In the genomic region with DNA sequence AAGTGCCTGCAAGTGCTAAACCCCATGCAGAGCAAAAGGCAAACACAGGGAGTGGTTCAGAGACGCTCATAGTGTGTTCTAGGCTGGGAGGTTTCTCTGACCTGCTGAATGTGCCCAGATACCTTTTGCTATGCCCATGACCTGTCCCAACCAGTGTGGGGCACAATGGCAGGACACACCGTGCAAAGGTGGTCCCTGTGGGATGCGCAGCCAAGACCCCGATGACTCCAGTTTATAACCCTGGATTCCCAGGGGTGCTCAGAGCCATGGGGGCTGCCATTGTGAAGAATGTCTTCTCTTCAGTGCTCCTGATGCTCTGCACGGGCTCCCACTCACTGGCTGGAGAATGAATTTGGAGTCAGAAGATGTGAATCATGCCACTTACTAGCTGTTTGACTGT, we compare ENCODE assay signal across 14 cellular contexts.
"Had no signal": no experiment of that assay in that cellular context is flagged by ENCODE, and none has a peak within 500 bp of the region (broad histone marks: within the 10 kb centered on the region; RNA-seq: fewer than 3 reads in every experiment).

No MANE protein-coding gene starts in this region.

- H3K27ac ChIP-seq: colonic mucosa, heart left ventricle, sigmoid colon, skin epidermis had no signal

- H3K9me3 ChIP-seq: colonic mucosa, heart left ventricle, sigmoid colon had no signal

- DNase-seq: colonic mucosa; effector CD4-positive, alpha-beta T cell; endodermal cell; erythroblast; heart left ventricle; hippocampal formation; kidney glomerular epithelial cell; naive thymus-derived CD4-positive, alpha-beta T cell; nephron progenitor cell; sigmoid colon; stimulated activated CD4-positive, alpha-beta T cell treated with anti-CD3 and anti-CD28 coated beads, Interleukin-12 subunit alpha, Interleukin-12 subunit beta, amount 100 ng/mL, for 4 hours; stimulated activated naive CD4-positive, alpha-beta T cell treated with Interleukin-2 at 50 U/mL for 16 hours; trophoblast cell had no signal

- H3K4me1 ChIP-seq: colonic mucosa had no signal

- H3K9me3 Mint-ChIP-seq: endodermal cell had no signal

- H3K27me3 ChIP-seq: colonic mucosa, sigmoid colon had no signal

- H3K36me3 ChIP-seq: colonic mucosa, heart left ventricle, sigmoid colon had no signal

- H3K4me3 Mint-ChIP-seq: endodermal cell, nephron progenitor cell had no signal

- H3K27ac Mint-ChIP-seq: endodermal cell, nephron progenitor cell had no signal

- ATAC-seq: heart left ventricle; naive thymus-derived CD4-positive, alpha-beta T cell had no signal

- H3K4me3 ChIP-seq: colonic mucosa, heart left ventricle, sigmoid colon, skin epidermis had no signal
